1 cellular context compared by ENCODE assay signal in the genomic region with DNA sequence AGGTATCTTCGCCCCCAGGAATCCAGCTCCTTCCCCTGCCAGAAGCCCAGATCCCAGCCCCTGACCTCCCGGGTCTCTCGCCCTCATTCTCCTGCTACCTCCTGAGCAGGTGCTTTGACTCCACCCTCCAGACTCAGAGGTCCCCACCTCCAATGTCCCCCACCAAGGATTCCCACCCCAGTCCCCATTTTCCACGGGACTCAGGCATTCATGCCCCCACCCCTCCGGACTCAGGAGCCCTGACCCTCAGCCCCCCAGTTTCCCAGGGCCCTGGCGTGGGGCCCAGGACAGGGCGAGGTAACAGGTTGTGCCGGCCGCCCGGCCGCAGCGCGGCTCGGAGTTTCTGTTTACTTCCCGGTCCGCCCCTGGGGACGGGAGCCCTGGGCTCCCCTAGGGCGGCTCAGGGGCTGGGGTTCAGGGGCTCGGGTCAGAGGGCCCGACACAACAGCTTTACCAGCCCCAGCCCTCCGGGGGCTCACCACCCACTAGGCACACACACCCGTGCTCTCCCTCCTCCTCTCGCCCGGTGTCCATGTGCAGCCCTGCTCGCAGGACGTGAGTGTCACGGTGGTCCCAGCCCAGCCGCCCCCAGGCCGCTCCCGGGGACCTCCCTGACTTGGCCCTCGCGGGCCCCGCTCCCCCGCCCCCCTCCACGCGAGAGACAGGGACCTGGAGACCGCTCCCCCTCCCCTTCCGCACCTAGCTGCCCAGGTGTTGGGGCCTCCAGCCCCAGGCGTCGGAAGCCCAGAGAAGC.
TF ChIP-seq lines count a peak whose summit lies in the region.

No MANE protein-coding gene starts in this region.

TF ChIP-seq in GM12878, 131 proteins besides CTCF, POLR2A, EP300 and RAD21:
- TF ChIP-seq SUZ12 (IDR thresholded peaks at IDR 0.05; ENCODE audit: unreplicated experiment) (peak; percentile 86), NR2C2 (IDR thresholded peaks at IDR 0.05; ENCODE audit: borderline replicate concordance, control insufficient read depth, insufficient read length, low read depth) (no peak)
